ENCODE assay signal across 10 cellular contexts in the genomic region with DNA sequence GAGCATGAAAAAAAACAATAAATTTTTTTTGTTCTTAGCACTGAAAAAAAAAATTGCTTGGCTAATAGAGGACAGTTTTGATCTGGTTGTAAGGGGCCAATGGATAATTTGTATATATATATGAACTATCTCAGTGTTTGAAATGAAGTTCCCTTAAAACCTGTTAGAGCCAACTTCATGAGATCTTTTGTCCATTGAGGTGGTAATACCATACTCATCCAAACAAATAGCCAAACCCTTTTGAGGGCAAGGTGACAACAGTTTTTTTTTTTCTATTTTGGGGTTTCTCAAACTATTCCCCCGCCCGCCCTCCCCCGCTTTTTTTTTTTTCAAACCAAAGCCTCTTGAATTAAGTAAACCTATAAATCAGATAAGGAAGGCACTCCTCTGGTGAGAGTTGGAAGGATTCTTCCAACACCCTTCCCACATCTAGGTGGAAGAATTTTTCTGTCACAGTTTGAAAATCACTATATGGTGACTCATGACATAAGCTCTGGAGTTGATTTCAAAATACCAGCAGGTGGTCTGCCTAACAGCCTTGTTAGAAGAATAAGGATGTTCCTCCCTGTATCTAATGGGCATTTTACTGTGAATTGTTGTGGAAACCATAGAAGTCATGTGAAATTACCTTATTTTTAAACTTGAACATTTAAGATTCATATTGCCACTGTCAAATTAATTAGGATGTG. TPM values are rescaled to one million over a fixed set of nuclear protein-coding genes. Genes with fewer than 3 reads are reported as not detected.
DNase-seq lines count a peak whose midpoint lies in the region; ATAC-seq, FAIRE-seq and TF ChIP-seq lines count a peak whose summit lies in the region.
"Had no signal": no experiment of that assay in that cellular context is flagged by ENCODE, and none has a peak within 500 bp of the region (broad histone marks: within the 10 kb centered on the region; RNA-seq: fewer than 3 reads in every experiment).

No MANE protein-coding gene starts in this region.

- no peak overlapping the region for H3K4me2 ChIP-seq in astrocyte (ENCODE audit: low read length)
- H3K4me2 ChIP-seq in mesenchymal stem cell (ENCODE audit: low read length, poor library complexity, severe bottlenecking), result no peak overlapping the region

- no peak overlapping the region for H3K23ac ChIP-seq in mesenchymal stem cell (ENCODE audit: low read length in 2 of 2)

- peak overlapping the region; percentile 31 for H3K27ac Mint-ChIP-seq in astrocyte (ENCODE audit: unreplicated experiment)
- H3K27ac Mint-ChIP-seq in CD4-positive, alpha-beta T cell, result no peak overlapping the region

- TF ChIP-seq RAD21 in Ishikawa (IDR thresholded peaks at IDR 0.05; ENCODE audit: low read depth), result no peak

- no peak for TF ChIP-seq POLR2A in adrenal gland (IDR thresholded peaks at IDR 0.05)

- H3K4me1 Mint-ChIP-seq in astrocyte (ENCODE audit: low read depth, unreplicated experiment), result peaks cover 47% of the 10 kb centered on the region
- H3K4me1 Mint-ChIP-seq in CD4-positive, alpha-beta T cell (ENCODE audit: low read depth), result peaks cover 59% of the 10 kb centered on the region

- H3K9me3 Mint-ChIP-seq in astrocyte (ENCODE audit: unreplicated experiment), result no peaks in the 10 kb centered on the region
- H3K9me3 Mint-ChIP-seq in CD4-positive, alpha-beta T cell, result no peaks in the 10 kb centered on the region

- H2BK120ac ChIP-seq in mesenchymal stem cell (ENCODE audit: low read depth, low read length), result no peak overlapping the region

- no peak overlapping the region for H3K18ac ChIP-seq in mesenchymal stem cell (ENCODE audit: low read depth in 1 of 2, low read length in 2 of 2)

- H3K27ac ChIP-seq in astrocyte (ENCODE audit: low read depth, low read length), result no peak overlapping the region
- H3K27ac ChIP-seq in mesenchymal stem cell (ENCODE audit: low read length, poor library complexity, severe bottlenecking), result no peak overlapping the region
- no peak overlapping the region for H3K27ac ChIP-seq in CD4-positive, alpha-beta T cell (ENCODE audit: low read depth, low read length)
- H3K27ac ChIP-seq in adrenal gland, result no peak overlapping the region
- H3K27ac ChIP-seq: coronary artery, heart left ventricle had no signal

- TF ChIP-seq CTCF in astrocyte (IDR thresholded peaks at IDR 0.05; ENCODE audit: insufficient read depth, low read depth, low read length) (no peak), adrenal gland (IDR thresholded peaks at IDR 0.05) (no peak)
- TF ChIP-seq CTCF in CD4-positive, alpha-beta T cell (IDR thresholded peaks at IDR 0.05), result no peak

- peaks cover 1% of the 10 kb centered on the region for H3K79me1 ChIP-seq in mesenchymal stem cell (replicated peaks; ENCODE audit: low read length, poor library complexity, severe bottlenecking)

- no peak overlapping the region for H2BK12ac ChIP-seq in mesenchymal stem cell (ENCODE audit: low read length in 2 of 2)

- H2BK15ac ChIP-seq in mesenchymal stem cell (ENCODE audit: low read depth, poor library complexity, severe bottlenecking), result no peak overlapping the region

- intact Hi-C loops in CD4-positive, alpha-beta T cell (cut with DNase I, micrococcal nuclease), result no loop called here
- intact Hi-C loops in adrenal gland (cut with DNase I), result no loop called here

- peaks cover 60% of the 10 kb centered on the region for H4K20me1 ChIP-seq in astrocyte (ENCODE audit: insufficient read depth, low read length)

- CTCF ChIA-PET in CD4-positive, alpha-beta T cell (lab: Charles Lee), result no interaction called here

- H2AK5ac ChIP-seq in mesenchymal stem cell (ENCODE audit: low read length, severe bottlenecking), result no peak overlapping the region

- H2BK5ac ChIP-seq in mesenchymal stem cell (ENCODE audit: low read depth, low read length, poor library complexity, severe bottlenecking), result no peak overlapping the region

- no CpG with 5 or more reads among the region's 3 CpGs for WGBS in mesenchymal stem cell
- 90 to 100% (median 96%) methylated on average over 3 of the region's 3 CpGs for WGBS in adrenal gland, 4 donors

- H3K4me3 ChIP-seq in astrocyte (ENCODE audit: insufficient read depth, low read depth, low read length) (no peak overlapping the region), mesenchymal stem cell (ENCODE audit: insufficient read depth in 1 of 2, low read depth in 1 of 2, low read length in 2 of 2) (no peak overlapping the region), adrenal gland (no peak overlapping the region)
- H3K4me3 ChIP-seq: coronary artery, heart left ventricle had no signal

- POLR2A ChIA-PET in CD4-positive, alpha-beta T cell (lab: Charles Lee), result no interaction called here

- H4K8ac ChIP-seq in mesenchymal stem cell (ENCODE audit: low read length), result no peak overlapping the region

- peaks cover 77% of the 10 kb centered on the region for H3K79me2 ChIP-seq in astrocyte (ENCODE audit: insufficient read depth, low read length)

- no peak overlapping the region for H3K9ac ChIP-seq in astrocyte (ENCODE audit: low read length)
- no peak overlapping the region for H3K9ac ChIP-seq in mesenchymal stem cell (ENCODE audit: low read length)

- TF ChIP-seq EP300 in Ishikawa (IDR thresholded peaks at IDR 0.05; ENCODE audit: borderline replicate concordance), result no peak

- no peak overlapping the region for H3K4me3 Mint-ChIP-seq in astrocyte (ENCODE audit: unreplicated experiment)
- H3K4me3 Mint-ChIP-seq in CD4-positive, alpha-beta T cell, result no peak overlapping the region

- H3K36me3 Mint-ChIP-seq in astrocyte (ENCODE audit: low read depth, unreplicated experiment), result peaks cover 7% of the 10 kb centered on the region
- H3K36me3 Mint-ChIP-seq in CD4-positive, alpha-beta T cell (ENCODE audit: low read depth), result peaks cover 25% of the 10 kb centered on the region

- H3K4me1 ChIP-seq in astrocyte (ENCODE audit: insufficient read depth, low read length), result peaks cover 3% of the 10 kb centered on the region
- H3K4me1 ChIP-seq in mesenchymal stem cell (ENCODE audit: control insufficient read depth, insufficient read depth, low read depth, low read length), result peaks cover 3% of the 10 kb centered on the region
- H3K4me1 ChIP-seq in adrenal gland (replicated peaks in 1 of 2), result peaks cover 12 to 46% of the 10 kb centered on the region in 2 donors

- H2AFZ ChIP-seq in astrocyte (ENCODE audit: low read depth, low read length), result no peak overlapping the region
- H2AFZ ChIP-seq in mesenchymal stem cell (ENCODE audit: low read depth, low read length), result no peak overlapping the region

- no peak overlapping the region for H4K91ac ChIP-seq in mesenchymal stem cell (ENCODE audit: low read length)

- no peaks in the 10 kb centered on the region for H3K36me3 ChIP-seq in astrocyte (ENCODE audit: insufficient read depth, low read length)
- H3K36me3 ChIP-seq in mesenchymal stem cell (ENCODE audit: control insufficient read depth in 1 of 2, insufficient read depth in 2 of 2, low read depth in 1 of 2, low read length in 2 of 2), result peaks cover 0 to 22% of the 10 kb centered on the region in 2 experiments
- H3K36me3 ChIP-seq in adrenal gland (replicated peaks in 1 of 2), result peaks cover 0 to 16% of the 10 kb centered on the region in 2 donors

- H3K9me3 ChIP-seq in astrocyte (ENCODE audit: insufficient read depth, low read depth, low read length) (no peaks in the 10 kb centered on the region), mesenchymal stem cell (ENCODE audit: control insufficient read depth, low read length) (no peaks in the 10 kb centered on the region), adrenal gland (replicated peaks in 1 of 3) (no peaks in the 10 kb centered on the region)
- no peaks in the 10 kb centered on the region for H3K9me3 ChIP-seq in CD4-positive, alpha-beta T cell (ENCODE audit: control insufficient read depth, low read length)
- H3K9me3 ChIP-seq: heart left ventricle had no signal

- peak; percentile 70 for DNase-seq in EH (ENCODE audit: low read depth)
- DNase-seq in astrocyte (ENCODE audit: low read depth), result peak; percentile 80
- DNase-seq in mesenchymal stem cell, result peak; percentile 45
- no peak for DNase-seq in CD4-positive, alpha-beta T cell
- no peak for DNase-seq in adrenal gland
- DNase-seq: heart left ventricle had no signal

- H3K4ac ChIP-seq in mesenchymal stem cell (ENCODE audit: low read depth in 1 of 2, low read length in 2 of 2), result no peak overlapping the region

- H3K14ac ChIP-seq in mesenchymal stem cell (ENCODE audit: low read length in 2 of 2), result no peak overlapping the region

- H3K27me3 ChIP-seq in astrocyte (ENCODE audit: insufficient read depth, low read length), result no peaks in the 10 kb centered on the region
- H3K27me3 ChIP-seq in mesenchymal stem cell (ENCODE audit: control insufficient read depth in 1 of 2, insufficient read depth in 1 of 2, low read length in 2 of 2), result no peaks in the 10 kb centered on the region
- H3K27me3 ChIP-seq in CD4-positive, alpha-beta T cell (ENCODE audit: control insufficient read depth, insufficient read depth, low read length), result no peaks in the 10 kb centered on the region
- H3K27me3 ChIP-seq in adrenal gland, result no peaks in the 10 kb centered on the region
- H3K27me3 ChIP-seq: heart left ventricle had no signal

- FAIRE-seq in astrocyte (lab: Jason Lieb, UNC), result peak; percentile 89

- no peaks in the 10 kb centered on the region for H3K27me3 Mint-ChIP-seq in astrocyte (ENCODE audit: low read depth, unreplicated experiment)
- no peaks in the 10 kb centered on the region for H3K27me3 Mint-ChIP-seq in CD4-positive, alpha-beta T cell

- ATAC-seq in GM21515 (IDR thresholded peaks at IDR 0.05; ENCODE audit: unreplicated experiment), result no peak
- no peak for ATAC-seq in CD4-positive, alpha-beta T cell (ENCODE audit: poor library complexity)
- no peak for ATAC-seq in GM18870 (IDR thresholded peaks at IDR 0.05; ENCODE audit: unreplicated experiment)
- ATAC-seq: heart left ventricle had no signal

TF ChIP-seq in Ishikawa, 13 proteins besides CTCF, POLR2A, EP300 and RAD21:
- no peak for TF ChIP-seq TAF1 (IDR thresholded peaks at IDR 0.05; ENCODE audit: low read depth)
- TF ChIP-seq TEAD4 (IDR thresholded peaks at IDR 0.05), result peak; percentile 58
TF ChIP-seq in Ishikawa: peak in this region for 1.

RNA-seq across cellular contexts. Expression of a gene that starts 10.2 kb away (rescaled TPM):
- total RNA-seq in astrocyte, result 127 and 140 TPM in 2 replicates
- polyA plus RNA-seq in mesenchymal stem cell (2013, experiment 1 of 2), result 40.4 TPM
- 42.2 TPM for polyA plus RNA-seq in mesenchymal stem cell (2013, experiment 2 of 2)
- 10 to 100 TPM; 68.5 to 72.5 TPM for total RNA-seq in CD4-positive, alpha-beta T cell
- total RNA-seq in adrenal gland, result 10 to 100 TPM; 42.3 to 100.0 (median 79.9) TPM
- polyA plus RNA-seq in adrenal gland, result 10 to 100 TPM; 11.9 to 49.1 (median 15.8) TPM

Comparison
In these comparisons a context has a peak if more than half of its experiments do, and no peak if none do; other contexts are left out.
1. DNase-seq: peak in EH (single experiment), astrocyte (single experiment) and mesenchymal stem cell (single experiment); none in CD4-positive, alpha-beta T cell (0 of 10) and adrenal gland (0 of 7).